In the genomic region with DNA sequence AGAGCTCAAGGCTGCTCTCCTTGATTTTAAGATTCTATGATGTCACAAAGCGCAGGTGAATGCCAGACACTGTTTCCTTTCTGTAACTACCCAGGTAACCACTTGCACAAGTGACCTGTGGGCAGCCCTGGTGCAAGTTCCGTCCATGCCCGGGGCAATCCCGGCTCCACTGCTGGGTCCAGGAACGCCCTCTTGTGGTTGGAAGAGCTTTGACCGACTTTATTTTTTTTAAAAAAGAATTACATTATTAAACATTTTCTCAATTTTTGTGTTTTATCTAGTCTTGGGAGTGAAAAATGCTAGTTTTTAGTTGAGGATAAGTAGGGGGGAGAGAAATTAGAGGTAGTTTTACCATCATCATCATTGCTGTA, we compare ENCODE assay signal across 8 cellular contexts.
DNase-seq lines count a peak whose midpoint lies in the region; ATAC-seq, FAIRE-seq and TF ChIP-seq lines count a peak whose summit lies in the region.

No MANE protein-coding gene starts in this region.

- H3K27me3 Mint-ChIP-seq in activated CD4-positive, alpha-beta T cell treated with anti-CD3 and anti-CD28 coated beads for 36 hours = peaks cover 18% of the 10 kb centered on the region
- H3K27me3 Mint-ChIP-seq in astrocyte (ENCODE audit: low read depth, unreplicated experiment) (no peaks in the 10 kb centered on the region), immature natural killer cell (ENCODE audit: low read depth in 3 of 3) (peaks cover 5 to 12% (median 10%) of the 10 kb centered on the region in 3 donors)

- no peak overlapping the region for H3K4me3 Mint-ChIP-seq in activated CD4-positive, alpha-beta T cell treated with anti-CD3 and anti-CD28 coated beads for 36 hours
- no peak overlapping the region for H3K4me3 Mint-ChIP-seq in astrocyte (ENCODE audit: unreplicated experiment)
- peak overlapping the region; percentile 56 to 78 (median 71) for H3K4me3 Mint-ChIP-seq in immature natural killer cell

- H3K9ac ChIP-seq in astrocyte (ENCODE audit: low read length) = no peak overlapping the region

- CTCF ChIA-PET in activated CD4-positive, alpha-beta T cell treated with anti-CD3 and anti-CD28 coated beads for 36 hours (lab: Charles Lee) = interaction anchor here (0.6 to 1.0 kb wide), 2 partner anchors 9 to 309 kb away, joined by 3 read pairs; no protein-coding TSS in a partner anchor

- no peaks in the 10 kb centered on the region for H3K79me2 ChIP-seq in astrocyte (ENCODE audit: insufficient read depth, low read length)

- no peaks in the 10 kb centered on the region for H3K4me1 Mint-ChIP-seq in activated CD4-positive, alpha-beta T cell treated with anti-CD3 and anti-CD28 coated beads for 36 hours
- peaks cover 20% of the 10 kb centered on the region for H3K4me1 Mint-ChIP-seq in astrocyte (ENCODE audit: low read depth, unreplicated experiment)
- peaks cover 26 to 28% of the 10 kb centered on the region in 2 donors for H3K4me1 Mint-ChIP-seq in immature natural killer cell

- peak overlapping the region; percentile 6 for H2AFZ ChIP-seq in astrocyte (ENCODE audit: low read depth, low read length)

- H3K36me3 ChIP-seq in astrocyte (ENCODE audit: insufficient read depth, low read length) (no peaks in the 10 kb centered on the region), upper lobe of right lung (no peaks in the 10 kb centered on the region)

- no peak for FAIRE-seq in astrocyte (lab: Jason Lieb, UNC)

- no peaks in the 10 kb centered on the region for H3K27me3 ChIP-seq in astrocyte (ENCODE audit: insufficient read depth, low read length)
- no peaks in the 10 kb centered on the region for H3K27me3 ChIP-seq in upper lobe of right lung

- TF ChIP-seq CTCF in astrocyte (IDR thresholded peaks at IDR 0.05; ENCODE audit: insufficient read depth, low read depth, low read length) = peak; percentile 47
- TF ChIP-seq CTCF in upper lobe of right lung (IDR thresholded peaks at IDR 0.05) = peak; percentile 52

- H4K20me1 ChIP-seq in astrocyte (ENCODE audit: insufficient read depth, low read length) = no peaks in the 10 kb centered on the region

- H3K36me3 Mint-ChIP-seq in activated CD4-positive, alpha-beta T cell treated with anti-CD3 and anti-CD28 coated beads for 36 hours (ENCODE audit: low read depth) = no peaks in the 10 kb centered on the region
- H3K36me3 Mint-ChIP-seq in astrocyte (ENCODE audit: low read depth, unreplicated experiment) = no peaks in the 10 kb centered on the region
- no peaks in the 10 kb centered on the region for H3K36me3 Mint-ChIP-seq in immature natural killer cell

- H3K4me3 ChIP-seq in astrocyte (ENCODE audit: insufficient read depth, low read depth, low read length) (no peak overlapping the region), upper lobe of right lung (no peak overlapping the region)

- H3K4me1 ChIP-seq in astrocyte (ENCODE audit: insufficient read depth, low read length) = peaks cover 18% of the 10 kb centered on the region
- H3K4me1 ChIP-seq in upper lobe of right lung = peaks cover 8% of the 10 kb centered on the region

- H3K9me3 ChIP-seq in astrocyte (ENCODE audit: insufficient read depth, low read depth, low read length) (no peaks in the 10 kb centered on the region), upper lobe of right lung (no peaks in the 10 kb centered on the region)

- H3K27ac ChIP-seq in astrocyte (ENCODE audit: low read depth, low read length) (peak overlapping the region; percentile 29), upper lobe of right lung (peak overlapping the region; percentile 51)

- POLR2A ChIA-PET in activated CD4-positive, alpha-beta T cell treated with anti-CD3 and anti-CD28 coated beads for 36 hours (lab: Charles Lee) = no interaction called here

- intact Hi-C loops in activated CD4-positive, alpha-beta T cell treated with anti-CD3 and anti-CD28 coated beads for 36 hours (cut with DNase I, micrococcal nuclease) = no loop called here
- intact Hi-C loops in upper lobe of right lung (cut with DNase I) = no loop called here

- DNase-seq in activated CD4-positive, alpha-beta T cell treated with anti-CD3 and anti-CD28 coated beads for 36 hours = peak; percentile 13
- no peak for DNase-seq in activated CD4-positive, alpha-beta T cell treated with anti-CD3 and anti-CD28 coated beads, Interleukin-2, amount 50 U/mL, for 48 hours
- DNase-seq in astrocyte (ENCODE audit: low read depth) (peak; percentile 19), immature natural killer cell (peak in 2 of 3 donors; percentile 20 to 29), upper lobe of right lung (no peak), DMS79 treated with DMSO at 0.1 percent for 48 hours (lab: John Stamatoyannopoulos, UW) (no peak), HCEC 1CT (no peak), NCI-H1417 treated with DMSO at 0.1 percent for 48 hours (lab: John Stamatoyannopoulos, UW) (no peak)

- no peak for ATAC-seq in activated CD4-positive, alpha-beta T cell treated with anti-CD3 and anti-CD28 coated beads for 36 hours
- ATAC-seq in upper lobe of right lung = peak; percentile 50

- peak overlapping the region; percentile 78 for H3K4me2 ChIP-seq in astrocyte (ENCODE audit: low read length)

- no peak overlapping the region for H3K27ac Mint-ChIP-seq in activated CD4-positive, alpha-beta T cell treated with anti-CD3 and anti-CD28 coated beads for 36 hours
- no peak overlapping the region for H3K27ac Mint-ChIP-seq in astrocyte (ENCODE audit: unreplicated experiment)
- no peak overlapping the region for H3K27ac Mint-ChIP-seq in immature natural killer cell

- H3K9me3 Mint-ChIP-seq in activated CD4-positive, alpha-beta T cell treated with anti-CD3 and anti-CD28 coated beads for 36 hours (ENCODE audit: low read depth) = no peaks in the 10 kb centered on the region
- H3K9me3 Mint-ChIP-seq in astrocyte (ENCODE audit: unreplicated experiment) (peaks cover 10% of the 10 kb centered on the region), immature natural killer cell (no peaks in the 10 kb centered on the region)

Comparison
In these comparisons a context has a peak if more than half of its experiments do, and no peak if none do; other contexts are left out.
1. DNase-seq: peak in activated CD4-positive, alpha-beta T cell treated with anti-CD3 and anti-CD28 coated beads for 36 hours (single experiment), astrocyte (single experiment) and immature natural killer cell (2 of 3); none in activated CD4-positive, alpha-beta T cell treated with anti-CD3 and anti-CD28 coated beads, Interleukin-2, amount 50 U/mL, for 48 hours (0 of 2), upper lobe of right lung (single experiment), DMS79 treated with DMSO at 0.1 percent for 48 hours (single experiment), HCEC 1CT (single experiment) and NCI-H1417 treated with DMSO at 0.1 percent for 48 hours (single experiment).
2. H3K4me3 Mint-ChIP-seq: peak in immature natural killer cell (5 of 5); none in activated CD4-positive, alpha-beta T cell treated with anti-CD3 and anti-CD28 coated beads for 36 hours (single experiment) and astrocyte (single experiment).